23 cellular contexts compared by ENCODE assay signal in genomic region chr11:42345933-42346332, GRCh38.
"Had no signal": no experiment of that assay in that cellular context is flagged by ENCODE, and none has a peak within 500 bp of the region (broad histone marks: within the 10 kb centered on the region; RNA-seq: fewer than 3 reads in every experiment).

No MANE protein-coding gene starts in this region.

- ATAC-seq: gastrocnemius medialis, heart right ventricle, left cardiac atrium, left lung, left ventricle myocardium superior, lower lobe of right lung, mucosa of descending colon had no signal

- H3K27ac ChIP-seq: coronary artery, dorsolateral prefrontal cortex, esophagus muscularis mucosa, gastrocnemius medialis, heart right ventricle, left lung, lower lobe of right lung had no signal

- H3K9me3 ChIP-seq: esophagus muscularis mucosa, gastrocnemius medialis, lower lobe of right lung had no signal

- FAIRE-seq: colon, endothelial cell of umbilical vein, islet of Langerhans, keratinocyte had no signal

- H3K27me3 ChIP-seq: dorsolateral prefrontal cortex, esophagus muscularis mucosa, gastrocnemius medialis, heart right ventricle, left lung had no signal

- H3K4me1 ChIP-seq: esophagus muscularis mucosa, gastrocnemius medialis, heart right ventricle, left lung, lower lobe of right lung had no signal

- DNase-seq: dermis blood vessel endothelial cell; dorsolateral prefrontal cortex; effector CD4-positive, alpha-beta T cell; effector memory CD4-positive, alpha-beta T cell; foreskin melanocyte; gastrocnemius medialis; glutamatergic neuron; head of caudate nucleus; heart right ventricle; hippocampal formation; left cardiac atrium; left lung; left ventricle myocardium superior; lower lobe of right lung; mesenchymal stem cell; mucosa of descending colon; naive B cell had no signal

- H3K4me3 ChIP-seq: coronary artery, dorsolateral prefrontal cortex, esophagus muscularis mucosa, gastrocnemius medialis, heart right ventricle, left lung, lower lobe of right lung, mucosa of descending colon had no signal

- H3K36me3 ChIP-seq: esophagus muscularis mucosa, gastrocnemius medialis, heart right ventricle, left lung, lower lobe of right lung had no signal
